In genomic region chr14:102538598-102539543, GRCh38 we compare ENCODE assay signal across 1 cellular context.
TF ChIP-seq lines count a peak whose summit lies in the region.

No MANE protein-coding gene starts in this region.

TF ChIP-seq in K562, 482 proteins besides CTCF, POLR2A, EP300 and RAD21 (continued from another document):
- TF ChIP-seq, protein P1, sequence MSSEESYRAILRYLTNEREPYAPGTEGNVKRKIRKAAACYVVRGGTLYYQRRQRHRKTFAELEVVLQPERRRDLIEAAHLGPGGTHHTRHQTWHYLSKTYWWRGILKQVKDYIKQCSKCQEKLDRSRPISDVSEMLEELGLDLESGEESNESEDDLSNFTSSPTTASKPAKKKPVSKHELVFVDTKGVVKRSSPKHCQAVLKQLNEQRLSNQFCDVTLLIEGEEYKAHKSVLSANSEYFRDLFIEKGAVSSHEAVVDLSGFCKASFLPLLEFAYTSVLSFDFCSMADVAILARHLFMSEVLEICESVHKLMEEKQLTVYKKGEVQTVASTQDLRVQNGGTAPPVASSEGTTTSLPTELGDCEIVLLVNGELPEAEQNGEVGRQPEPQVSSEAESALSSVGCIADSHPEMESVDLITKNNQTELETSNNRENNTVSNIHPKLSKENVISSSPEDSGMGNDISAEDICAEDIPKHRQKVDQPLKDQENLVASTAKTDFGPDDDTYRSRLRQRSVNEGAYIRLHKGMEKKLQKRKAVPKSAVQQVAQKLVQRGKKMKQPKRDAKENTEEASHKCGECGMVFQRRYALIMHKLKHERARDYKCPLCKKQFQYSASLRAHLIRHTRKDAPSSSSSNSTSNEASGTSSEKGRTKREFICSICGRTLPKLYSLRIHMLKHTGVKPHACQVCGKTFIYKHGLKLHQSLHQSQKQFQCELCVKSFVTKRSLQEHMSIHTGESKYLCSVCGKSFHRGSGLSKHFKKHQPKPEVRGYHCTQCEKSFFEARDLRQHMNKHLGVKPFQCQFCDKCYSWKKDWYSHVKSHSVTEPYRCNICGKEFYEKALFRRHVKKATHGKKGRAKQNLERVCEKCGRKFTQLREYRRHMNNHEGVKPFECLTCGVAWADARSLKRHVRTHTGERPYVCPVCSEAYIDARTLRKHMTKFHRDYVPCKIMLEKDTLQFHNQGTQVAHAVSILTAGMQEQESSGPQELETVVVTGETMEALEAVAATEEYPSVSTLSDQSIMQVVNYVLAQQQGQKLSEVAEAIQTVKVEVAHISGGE (CRISPR knock-in tag; IDR thresholded peaks at IDR 0.05), result peak in 1 of 3 experiments; percentile 56; a peak in 1 of 6 replicates
- TF ChIP-seq SMARCE1 (IDR thresholded peaks at IDR 0.05), result no peak
- TF ChIP-seq, protein P2, sequence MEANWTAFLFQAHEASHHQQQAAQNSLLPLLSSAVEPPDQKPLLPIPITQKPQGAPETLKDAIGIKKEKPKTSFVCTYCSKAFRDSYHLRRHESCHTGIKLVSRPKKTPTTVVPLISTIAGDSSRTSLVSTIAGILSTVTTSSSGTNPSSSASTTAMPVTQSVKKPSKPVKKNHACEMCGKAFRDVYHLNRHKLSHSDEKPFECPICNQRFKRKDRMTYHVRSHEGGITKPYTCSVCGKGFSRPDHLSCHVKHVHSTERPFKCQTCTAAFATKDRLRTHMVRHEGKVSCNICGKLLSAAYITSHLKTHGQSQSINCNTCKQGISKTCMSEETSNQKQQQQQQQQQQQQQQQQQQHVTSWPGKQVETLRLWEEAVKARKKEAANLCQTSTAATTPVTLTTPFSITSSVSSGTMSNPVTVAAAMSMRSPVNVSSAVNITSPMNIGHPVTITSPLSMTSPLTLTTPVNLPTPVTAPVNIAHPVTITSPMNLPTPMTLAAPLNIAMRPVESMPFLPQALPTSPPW (CRISPR knock-in tag; IDR thresholded peaks at IDR 0.05), result peak; percentile 40
